In genomic region chr10:29407280-29407858, GRCh38 we compare ENCODE assay signal across 21 cellular contexts.
"Had no signal": no experiment of that assay in that cellular context is flagged by ENCODE, and none has a peak within 500 bp of the region (broad histone marks: within the 10 kb centered on the region; RNA-seq: fewer than 3 reads in every experiment).

No MANE protein-coding gene starts in this region.

- H3K36me3 ChIP-seq: gastroesophageal sphincter, heart right ventricle, lower lobe of right lung, pancreas, sigmoid colon, spleen, thoracic aorta, upper lobe of right lung had no signal

- H3K27me3 ChIP-seq: gastroesophageal sphincter, heart right ventricle, pancreas, sigmoid colon, spleen, upper lobe of right lung had no signal

- H3K27ac ChIP-seq: epithelial cell of prostate, gastroesophageal sphincter, heart right ventricle, lower lobe of right lung, pancreas, sigmoid colon, spleen, thoracic aorta, upper lobe of right lung had no signal

- H3K4me3 Mint-ChIP-seq: activated CD4-positive, alpha-beta T cell treated with anti-CD3 and anti-CD28 coated beads, Interleukin-2, amount 10 ng/mL, durations not matched to agents 7 days and 5 days; activated naive CD8-positive, alpha-beta T cell; brain; mesothelial cell of epicardium had no signal

- FAIRE-seq: islet of Langerhans, pancreas had no signal

- ATAC-seq: gastroesophageal sphincter, heart right ventricle, left colon, lower lobe of right lung, pancreas, upper lobe of right lung had no signal

- H3K27me3 Mint-ChIP-seq: activated CD4-positive, alpha-beta T cell treated with anti-CD3 and anti-CD28 coated beads, Interleukin-2, amount 10 ng/mL, durations not matched to agents 7 days and 5 days; activated naive CD8-positive, alpha-beta T cell had no signal

- H3K4me3 ChIP-seq: gastroesophageal sphincter, heart right ventricle, lower lobe of right lung, pancreas, sigmoid colon, spleen, thoracic aorta, upper lobe of right lung had no signal

- H3K9me3 ChIP-seq: gastroesophageal sphincter, lower lobe of right lung, pancreas, sigmoid colon, thoracic aorta, upper lobe of right lung had no signal

- DNase-seq: activated CD4-positive, alpha-beta T cell treated with anti-CD3 and anti-CD28 coated beads, Interleukin-2, amount 10 ng/mL, durations not matched to agents 7 days and 5 days; activated CD4-positive, CD25-positive, alpha-beta regulatory T cell; activated CD8-positive, alpha-beta memory T cell treated with anti-CD3 and anti-CD28 coated beads, Interleukin-2, amount 50 U/mL, for 48 hours; activated gamma-delta T cell treated with Interleukin-2 at 50 U/mL for 16 hours; amniotic stem cell; central memory CD4-positive, alpha-beta T cell; effector memory CD4-positive, alpha-beta T cell; heart right ventricle; left colon; lower lobe of right lung; pancreas; sigmoid colon; spleen; upper lobe of right lung had no signal

- H3K27ac Mint-ChIP-seq: activated CD4-positive, alpha-beta T cell treated with anti-CD3 and anti-CD28 coated beads, Interleukin-2, amount 10 ng/mL, durations not matched to agents 7 days and 5 days; activated naive CD8-positive, alpha-beta T cell; brain; mesothelial cell of epicardium had no signal

- H3K36me3 Mint-ChIP-seq: activated naive CD8-positive, alpha-beta T cell; brain had no signal

- H3K4me1 Mint-ChIP-seq: mesothelial cell of epicardium had no signal
